ENCODE assay signal across 20 cellular contexts in the genomic region with DNA sequence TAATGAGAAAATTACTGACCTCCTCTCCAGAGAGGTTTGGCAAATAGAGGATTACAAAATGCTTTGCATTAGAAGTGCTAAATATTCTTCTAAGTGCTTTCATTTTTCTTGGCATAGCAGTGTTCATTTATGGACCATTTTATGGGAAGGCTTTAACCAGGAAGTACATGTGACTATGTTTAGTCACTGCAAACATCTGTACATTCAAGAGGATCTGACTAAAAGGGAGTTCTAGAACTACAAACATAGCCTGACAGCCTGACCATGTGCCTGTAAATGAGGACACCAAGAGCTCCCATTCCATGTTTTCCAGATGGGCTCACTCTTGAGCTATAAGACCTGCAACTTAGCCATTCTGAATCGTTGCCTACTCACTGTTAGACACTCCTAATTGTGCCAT.
"Had no signal": no experiment of that assay in that cellular context is flagged by ENCODE, and none has a peak within 500 bp of the region (broad histone marks: within the 10 kb centered on the region; RNA-seq: fewer than 3 reads in every experiment).

No MANE protein-coding gene starts in this region.

- DNase-seq: activated CD4-positive, alpha-beta T cell treated with anti-CD3 and anti-CD28 coated beads, Interleukin-2, amount 10 ng/mL, durations not matched to agents 24 days and 14 days; activated CD8-positive, alpha-beta memory T cell treated with anti-CD3 and anti-CD28 coated beads, Interleukin-2, amount 50 U/mL, for 48 hours; activated gamma-delta T cell treated with Interleukin-2 at 50 U/mL for 16 hours; activated naive CD8-positive, alpha-beta T cell treated with anti-CD3 and anti-CD28 coated beads for 36 hours; cerebellar nuclear complex; heart left ventricle; left cardiac atrium; lower lobe of right lung; midbrain; ovary; spleen; T-helper 2 cell had no signal

- H3K4me1 ChIP-seq: foreskin keratinocyte, heart left ventricle, lower lobe of right lung, neural progenitor cell had no signal

- H3K36me3 ChIP-seq: heart left ventricle, lower lobe of right lung, neural progenitor cell, ovary, spleen had no signal

- H3K27ac ChIP-seq: foreskin keratinocyte, heart left ventricle, lower lobe of right lung, neural progenitor cell, ovary, spleen had no signal

- H3K4me3 ChIP-seq: heart left ventricle, lower lobe of right lung, neural progenitor cell, ovary, spleen had no signal

- H2AFZ ChIP-seq: neural progenitor cell had no signal

- ATAC-seq: foreskin keratinocyte, heart left ventricle, left cardiac atrium, lower lobe of right lung, sciatic nerve, WTC11 had no signal

- H3K27me3 ChIP-seq: foreskin keratinocyte, heart left ventricle, neural progenitor cell, ovary, spleen had no signal

- H3K4me1 Mint-ChIP-seq: activated CD4-positive, alpha-beta T cell treated with anti-CD3 and anti-CD28 coated beads, Interleukin-2, amount 10 ng/mL, durations not matched to agents 24 days and 14 days; brain; neural progenitor cell; WTC11 had no signal

- H3K36me3 Mint-ChIP-seq: activated naive CD8-positive, alpha-beta T cell treated with anti-CD3 and anti-CD28 coated beads for 36 hours; brain; neural progenitor cell; type B pancreatic cell had no signal

- H3K9me3 ChIP-seq: ovary had no signal

- H3K9me3 Mint-ChIP-seq: activated CD4-positive, alpha-beta T cell treated with anti-CD3 and anti-CD28 coated beads, Interleukin-2, amount 10 ng/mL, durations not matched to agents 24 days and 14 days; dendritic cell treated with granulocyte-macrophage colony-stimulating factor and Interleukin-4, amounts not matched to agents 40 ng/mL and 50 ng/mL, for 4 days; stimulated activated naive CD8-positive, alpha-beta T cell treated with anti-CD3 and anti-CD28 coated beads, Interleukin-15, Interleukin-2, amounts not matched to agents 100 ng/mL and 50 ng/mL, for 24 hours; type B pancreatic cell had no signal

- H3K4me3 Mint-ChIP-seq: activated CD4-positive, alpha-beta T cell treated with anti-CD3 and anti-CD28 coated beads, Interleukin-2, amount 10 ng/mL, durations not matched to agents 24 days and 14 days; activated naive CD8-positive, alpha-beta T cell treated with anti-CD3 and anti-CD28 coated beads for 36 hours; brain; dendritic cell treated with granulocyte-macrophage colony-stimulating factor and Interleukin-4, amounts not matched to agents 40 ng/mL and 50 ng/mL, for 4 days; neural progenitor cell; stimulated activated naive CD8-positive, alpha-beta T cell treated with anti-CD3 and anti-CD28 coated beads, Interleukin-15, Interleukin-2, amounts not matched to agents 100 ng/mL and 50 ng/mL, for 24 hours; type B pancreatic cell; WTC11 had no signal

- H3K27me3 Mint-ChIP-seq: activated CD4-positive, alpha-beta T cell treated with anti-CD3 and anti-CD28 coated beads, Interleukin-2, amount 10 ng/mL, durations not matched to agents 24 days and 14 days; activated naive CD8-positive, alpha-beta T cell treated with anti-CD3 and anti-CD28 coated beads for 36 hours; dendritic cell treated with granulocyte-macrophage colony-stimulating factor and Interleukin-4, amounts not matched to agents 40 ng/mL and 50 ng/mL, for 4 days; stimulated activated naive CD8-positive, alpha-beta T cell treated with anti-CD3 and anti-CD28 coated beads, Interleukin-15, Interleukin-2, amounts not matched to agents 100 ng/mL and 50 ng/mL, for 24 hours; type B pancreatic cell had no signal

- H3K27ac Mint-ChIP-seq: activated CD4-positive, alpha-beta T cell treated with anti-CD3 and anti-CD28 coated beads, Interleukin-2, amount 10 ng/mL, durations not matched to agents 24 days and 14 days; activated naive CD8-positive, alpha-beta T cell treated with anti-CD3 and anti-CD28 coated beads for 36 hours; dendritic cell treated with granulocyte-macrophage colony-stimulating factor and Interleukin-4, amounts not matched to agents 40 ng/mL and 50 ng/mL, for 4 days; neural progenitor cell; stimulated activated naive CD8-positive, alpha-beta T cell treated with anti-CD3 and anti-CD28 coated beads, Interleukin-15, Interleukin-2, amounts not matched to agents 100 ng/mL and 50 ng/mL, for 24 hours; type B pancreatic cell; WTC11 had no signal

- H3K4me2 ChIP-seq: neural progenitor cell had no signal

- H3K9ac ChIP-seq: neural progenitor cell had no signal
